In genomic region chr7:36942558-36943354, GRCh38 we compare ENCODE assay signal across 18 cellular contexts.
DNase-seq lines count a peak whose midpoint lies in the region; ATAC-seq and TF ChIP-seq lines count a peak whose summit lies in the region.
"Had no signal": no experiment of that assay in that cellular context is flagged by ENCODE, and none has a peak within 500 bp of the region (broad histone marks: within the 10 kb centered on the region; RNA-seq: fewer than 3 reads in every experiment).

No MANE protein-coding gene starts in this region.

- no peak overlapping the region for H3K27ac ChIP-seq in naive thymus-derived CD4-positive, alpha-beta T cell (ENCODE audit: low read depth, low read length)
- H3K27ac ChIP-seq: heart left ventricle, tibial nerve had no signal

- peaks cover 67% of the 10 kb centered on the region for H3K4me1 Mint-ChIP-seq in activated B cell treated with CpG ODN at 0.5 μM for 24 hours
- H3K4me1 Mint-ChIP-seq in naive thymus-derived CD4-positive, alpha-beta T cell, result peaks cover 13 to 73% (median 55%) of the 10 kb centered on the region in 7 donors

- intact Hi-C loops in activated B cell treated with CpG ODN at 0.5 μM for 24 hours (cut with micrococcal nuclease), result no loop called here
- intact Hi-C loops in naive thymus-derived CD4-positive, alpha-beta T cell (cut with micrococcal nuclease), result no loop called here

- H3K9me3 ChIP-seq in naive thymus-derived CD4-positive, alpha-beta T cell (ENCODE audit: control insufficient read depth in 2 of 3, low read length in 3 of 3), result peaks cover 4 to 82% (median 15%) of the 10 kb centered on the region in 3 experiments

- H3K36me3 ChIP-seq in naive thymus-derived CD4-positive, alpha-beta T cell (ENCODE audit: control insufficient read depth in 2 of 3, insufficient read depth in 3 of 3, low read length in 3 of 3), result peaks cover 0 to 20% (median 0%) of the 10 kb centered on the region in 3 experiments

- H3K27ac Mint-ChIP-seq in activated B cell treated with CpG ODN at 0.5 μM for 24 hours, result no peak overlapping the region
- H3K27ac Mint-ChIP-seq in naive thymus-derived CD4-positive, alpha-beta T cell, result peak overlapping the region in 3 of 9 donors; percentile 24 to 51 (median 40)

- peak overlapping the region; percentile 65 for H3K4me3 ChIP-seq in GM08714 (ENCODE audit: low read length)
- H3K4me3 ChIP-seq in naive thymus-derived CD4-positive, alpha-beta T cell (ENCODE audit: low read length), result no peak overlapping the region
- H3K4me3 ChIP-seq: heart left ventricle, tibial nerve had no signal

- H3K27me3 Mint-ChIP-seq in activated B cell treated with CpG ODN at 0.5 μM for 24 hours, result no peaks in the 10 kb centered on the region
- H3K27me3 Mint-ChIP-seq in naive thymus-derived CD4-positive, alpha-beta T cell, result no peaks in the 10 kb centered on the region

- ATAC-seq in GM19395 (IDR thresholded peaks at IDR 0.05; ENCODE audit: unreplicated experiment), result peak; percentile 3
- ATAC-seq in activated B cell treated with CpG ODN at 0.5 μM for 24 hours (ENCODE audit: low read depth), result no peak
- no peak for ATAC-seq in naive thymus-derived CD4-positive, alpha-beta T cell
- ATAC-seq: heart left ventricle, right cardiac atrium had no signal

- peaks cover 21% of the 10 kb centered on the region for H3K9me3 Mint-ChIP-seq in activated B cell treated with CpG ODN at 0.5 μM for 24 hours
- H3K9me3 Mint-ChIP-seq in naive thymus-derived CD4-positive, alpha-beta T cell, result peaks cover 19 to 100% (median 68%) of the 10 kb centered on the region in 11 donors

- DNase-seq in activated B cell treated with CpG ODN at 0.5 μM for 24 hours (no peak), NCI-H2081 (lab: John Stamatoyannopoulos, UW) (no peak), cerebellum (ENCODE audit: low spot score) (no peak), SK-N-DZ (ENCODE audit: low spot score) (no peak)
- DNase-seq in naive thymus-derived CD4-positive, alpha-beta T cell, result no peak
- DNase-seq: activated CD4-positive, alpha-beta T cell treated with anti-CD3 and anti-CD28 coated beads for 48 hours; activated CD8-positive, alpha-beta memory T cell treated with anti-CD3 and anti-CD28 coated beads, Interleukin-2, amount 50 U/mL, for 48 hours; activated effector memory CD4-positive, alpha-beta T cell treated with anti-CD3 and anti-CD28 coated beads, Interleukin-2, amount 50 U/mL, for 16 hours; AML-193; heart left ventricle; KG1; NCI-H1105; NCI-H510A; occipital lobe; right cardiac atrium had no signal

- H3K36me3 Mint-ChIP-seq in activated B cell treated with CpG ODN at 0.5 μM for 24 hours (ENCODE audit: low read depth), result peaks cover 52% of the 10 kb centered on the region
- peaks cover 44 to 90% (median 87%) of the 10 kb centered on the region in 5 donors for H3K36me3 Mint-ChIP-seq in naive thymus-derived CD4-positive, alpha-beta T cell

- peaks cover 0 to 5% of the 10 kb centered on the region in 2 donors for H3K4me1 ChIP-seq in naive thymus-derived CD4-positive, alpha-beta T cell (ENCODE audit: control insufficient read depth in 2 of 2, insufficient read depth in 2 of 2, low read length in 2 of 2)

- no peaks in the 10 kb centered on the region for H3K27me3 ChIP-seq in naive thymus-derived CD4-positive, alpha-beta T cell (ENCODE audit: control insufficient read depth in 2 of 2, insufficient read depth in 2 of 2, low read length in 2 of 2)
- H3K27me3 ChIP-seq: heart left ventricle, tibial nerve had no signal

- POLR2A ChIA-PET in activated B cell treated with CpG ODN at 0.5 μM for 24 hours (lab: Charles Lee), result no interaction called here
- POLR2A ChIA-PET in naive thymus-derived CD4-positive, alpha-beta T cell (lab: Charles Lee), result interaction anchor here (0.8 kb wide), 1 partner anchor 10 kb away, joined by 3 read pairs; no protein-coding TSS in a partner anchor

- H3K4me3 Mint-ChIP-seq in activated B cell treated with CpG ODN at 0.5 μM for 24 hours, result peak overlapping the region; percentile 62
- peak overlapping the region in 6 of 10 donors; percentile 2 to 53 (median 16) for H3K4me3 Mint-ChIP-seq in naive thymus-derived CD4-positive, alpha-beta T cell

- CTCF ChIA-PET in activated B cell treated with CpG ODN at 0.5 μM for 24 hours (lab: Charles Lee), result no interaction called here
- CTCF ChIA-PET in naive thymus-derived CD4-positive, alpha-beta T cell (lab: Charles Lee), result no interaction called here

- TF ChIP-seq CTCF in activated B cell treated with CpG ODN at 0.5 μM for 24 hours (IDR thresholded peaks at IDR 0.05), result no peak
